ENCODE assay signal across 8 cellular contexts in genomic region chr12:49188205-49188915, GRCh38. TPM values are rescaled to one million over a fixed set of nuclear protein-coding genes. Genes with fewer than 3 reads are reported as not detected.
DNase-seq lines count a peak whose midpoint lies in the region; ATAC-seq and TF ChIP-seq lines count a peak whose summit lies in the region.

No MANE protein-coding gene starts in this region.

- ATAC-seq in GM19023 (IDR thresholded peaks at IDR 0.05; ENCODE audit: unreplicated experiment) (peak; percentile 50), HG03342 (IDR thresholded peaks at IDR 0.05; ENCODE audit: unreplicated experiment) (peak; percentile 36), esophagus mucosa (peak; percentile 76)

- peak overlapping the region; percentile 92 for H3K4me3 ChIP-seq in BE2C (ENCODE audit: low read depth, low read length)

- H3K27me3 ChIP-seq in BE2C, result no peaks in the 10 kb centered on the region

- TF ChIP-seq CTCF in BE2C (IDR thresholded peaks at IDR 0.05; ENCODE audit: low read depth, low read length), result no peak

- 0 out of 2 replicates have a peak, but pooled peaks cover 3% of the 10 kb centered on the region for H3K4me1 ChIP-seq in BE2C

- peaks cover 39% of the 10 kb centered on the region for H3K36me3 ChIP-seq in BE2C

- no peaks in the 10 kb centered on the region for H3K9me3 ChIP-seq in BE2C

- DNase-seq in BE2C, result peak; percentile 74
- peak; percentile 59 to 65 for DNase-seq in NOMO-1 (lab: John Stamatoyannopoulos, UW; ENCODE audit: unreplicated experiment in 2 of 2)
- DNase-seq in activated T-cell treated with anti-CD3 and anti-CD28 coated beads for 48 hours (ENCODE audit: low read depth), result peak; percentile 69
- peak; percentile 76 for DNase-seq in myocyte (ENCODE audit: low read depth)
- peak; percentile 55 for DNase-seq in stimulated activated CD8-positive, alpha-beta memory T cell treated with anti-CD3 and anti-CD28 coated beads, Interleukin-7, amount 100 ng/mL, for 24 hours (ENCODE audit: low read depth)

RNA-seq across cellular contexts. Expression of gene TUBA1A, which starts 0.5 kb away (rescaled TPM):
- 1,431 TPM for polyA plus RNA-seq in BE2C (2012; ENCODE audit: insufficient read depth, insufficient read length, low read depth)
- total RNA-seq in esophagus mucosa (14.0 TPM), myocyte (2,694 and 2,699 TPM in 2 replicates)
- 1,950 TPM for polyA plus RNA-seq in myocyte (2012)

RNA-seq across cellular contexts. Expression of gene TUBA1B, which starts 57.2 kb away (rescaled TPM):
- polyA plus RNA-seq in BE2C (2012; ENCODE audit: insufficient read depth, insufficient read length, low read depth), result 1,105 TPM
- total RNA-seq in esophagus mucosa, result 536 TPM
- total RNA-seq in myocyte, result 1,860 and 2,094 TPM in 2 replicates
- polyA plus RNA-seq in myocyte (2012), result 1,240 TPM

Comparison
In these comparisons a context has a peak if more than half of its experiments do, and no peak if none do; other contexts are left out.
1. Peak in every context shown above with its lines: DNase-seq, ATAC-seq and H3K4me3 ChIP-seq.
2. RNA of gene TUBA1A, which starts 0.5 kb away (total RNA-seq): 2,694 to 2,699 TPM in myocyte; 14.0 TPM in esophagus mucosa (single experiment); every median in the first group is over 100 times any median in the second.